ENCODE assay signal across 23 cellular contexts in genomic region chr2:120699292-120699691, GRCh38. TPM values are rescaled to one million over a fixed set of nuclear protein-coding genes. Genes with fewer than 3 reads are reported as not detected.
"Had no signal": no experiment of that assay in that cellular context is flagged by ENCODE, and none has a peak within 500 bp of the region (broad histone marks: within the 10 kb centered on the region; RNA-seq: fewer than 3 reads in every experiment).

No MANE protein-coding gene starts in this region.

- H3K36me3 ChIP-seq: breast epithelium, left ventricle myocardium inferior, neutrophil, ovary, prostate gland, spleen, thoracic aorta, upper lobe of left lung had no signal

- H3K27ac ChIP-seq: breast epithelium, hepatocyte, left ventricle myocardium inferior, neutrophil, ovary, prostate gland, spleen, thoracic aorta, upper lobe of left lung had no signal

- ATAC-seq: esophagus mucosa, natural killer cell had no signal

- DNase-seq: activated CD4-positive, alpha-beta memory T cell treated with anti-CD3 and anti-CD28 coated beads for 36 hours; activated CD4-positive, alpha-beta T cell treated with anti-CD3 and anti-CD28 coated beads for 48 hours; activated naive CD4-positive, alpha-beta T cell treated with Interleukin-2 at 50 U/mL for 16 hours; activated naive CD8-positive, alpha-beta T cell treated with anti-CD3 and anti-CD28 coated beads for 36 hours; activated T-cell treated with anti-CD3 and anti-CD28 coated beads, Interleukin-2, amount 50 U/mL, for 48 hours; amniotic stem cell; effector memory CD4-positive, alpha-beta T cell; glutamatergic neuron; left ventricle myocardium inferior; midbrain; natural killer cell; ovary; spleen; stimulated activated CD4-positive, alpha-beta T cell treated with anti-CD3 and anti-CD28 coated beads, Interleukin-4, amount 100 ng/mL, for 24 hours; stimulated activated naive CD4-positive, alpha-beta T cell treated with Interleukin-2 at 50 U/mL for 16 hours; upper lobe of left lung had no signal

- H3K27me3 ChIP-seq: ovary had no signal

- H3K4me3 ChIP-seq: breast epithelium, hepatocyte, left ventricle myocardium inferior, ovary, prostate gland, spleen, thoracic aorta, upper lobe of left lung had no signal

- H3K4me1 ChIP-seq: breast epithelium, left ventricle myocardium inferior, prostate gland had no signal

- H3K9me3 ChIP-seq: breast epithelium, left ventricle myocardium inferior, neutrophil, ovary, prostate gland, spleen, thoracic aorta, upper lobe of left lung had no signal

RNA-seq across cellular contexts. Expression of gene GLI2, which starts 36.4 kb away (rescaled TPM):
- polyA plus RNA-seq: endothelial cell of umbilical vein had no signal
